ENCODE assay signal across 25 cellular contexts in genomic region chr6:5659467-5659866, GRCh38.
"Had no signal": no experiment of that assay in that cellular context is flagged by ENCODE, and none has a peak within 500 bp of the region (broad histone marks: within the 10 kb centered on the region; RNA-seq: fewer than 3 reads in every experiment).

No MANE protein-coding gene starts in this region.

- H3K4me3 ChIP-seq: ascending aorta had no signal

- H3K27ac ChIP-seq: ascending aorta had no signal

- FAIRE-seq: colon, frontal cortex had no signal

- H3K4me3 Mint-ChIP-seq: activated CD4-positive, alpha-beta memory T cell treated with anti-CD3 and anti-CD28 coated beads for 36 hours; activated CD4-positive, alpha-beta T cell treated with anti-CD3 and anti-CD28 coated beads for 36 hours; activated CD4-positive, alpha-beta T cell treated with anti-CD3 and anti-CD28 coated beads, Interleukin-2, amount 10 ng/mL, durations not matched to agents 24 days and 14 days; activated CD8-positive, alpha-beta memory T cell treated with anti-CD3 and anti-CD28 coated beads, Interleukin-2, amount 10 ng/mL, durations not matched to agents 7 days and 5 days; activated CD8-positive, alpha-beta T cell treated with anti-CD3 and anti-CD28 coated beads, Interleukin-2, amount 10 ng/mL, durations not matched to agents 7 days and 5 days; activated naive CD4-positive, alpha-beta T cell treated with anti-CD3 and anti-CD28 coated beads for 36 hours; activated naive CD4-positive, alpha-beta T cell treated with anti-CD3 and anti-CD28 coated beads, Interleukin-2, amount 50 U/mL, for 24 hours; activated naive CD8-positive, alpha-beta T cell treated with anti-CD3 and anti-CD28 coated beads for 36 hours; activated naive CD8-positive, alpha-beta T cell treated with anti-CD3 and anti-CD28 coated beads, Interleukin-2, amount 50 U/mL, for 24 hours; activated T-helper 1 cell treated with anti-CD3 and anti-CD28 coated beads, Interleukin-12 subunit alpha, Interleukin-12 subunit beta, Interleukin-2, Interleukin-4 antibody, amounts not matched to agents 30 ng/mL and 10 ng/mL and 1 ng/mL, durations not matched to agents 14 hours and 24 hours and 36 hours had no signal

- H3K27ac Mint-ChIP-seq: activated CD4-positive, alpha-beta memory T cell treated with anti-CD3 and anti-CD28 coated beads for 36 hours; activated CD4-positive, alpha-beta T cell treated with anti-CD3 and anti-CD28 coated beads for 36 hours; activated CD4-positive, alpha-beta T cell treated with anti-CD3 and anti-CD28 coated beads, Interleukin-2, amount 10 ng/mL, durations not matched to agents 24 days and 14 days; activated CD8-positive, alpha-beta memory T cell treated with anti-CD3 and anti-CD28 coated beads, Interleukin-2, amount 10 ng/mL, durations not matched to agents 7 days and 5 days; activated CD8-positive, alpha-beta T cell treated with anti-CD3 and anti-CD28 coated beads, Interleukin-2, amount 10 ng/mL, durations not matched to agents 7 days and 5 days; activated naive CD4-positive, alpha-beta T cell treated with anti-CD3 and anti-CD28 coated beads for 36 hours; activated naive CD4-positive, alpha-beta T cell treated with anti-CD3 and anti-CD28 coated beads, Interleukin-2, amount 50 U/mL, for 24 hours; activated naive CD8-positive, alpha-beta T cell treated with anti-CD3 and anti-CD28 coated beads for 36 hours; activated naive CD8-positive, alpha-beta T cell treated with anti-CD3 and anti-CD28 coated beads, Interleukin-2, amount 50 U/mL, for 24 hours; activated T-helper 1 cell treated with anti-CD3 and anti-CD28 coated beads, Interleukin-12 subunit alpha, Interleukin-12 subunit beta, Interleukin-2, Interleukin-4 antibody, amounts not matched to agents 30 ng/mL and 10 ng/mL and 1 ng/mL, durations not matched to agents 14 hours and 24 hours and 36 hours; activated T-helper 2 cell treated with anti-CD3 and anti-CD28 coated beads, Interferon-gamma antibody, Interleukin-2, Interleukin-4, amounts not matched to agents 10 μg/mL and 5 μg/mL and 100 μg/mL, durations not matched to agents 14 hours and 24 hours and 36 hours had no signal

- H3K9me3 Mint-ChIP-seq: activated CD4-positive, alpha-beta memory T cell treated with anti-CD3 and anti-CD28 coated beads for 36 hours; activated naive CD4-positive, alpha-beta T cell treated with anti-CD3 and anti-CD28 coated beads for 36 hours; activated naive CD8-positive, alpha-beta T cell treated with anti-CD3 and anti-CD28 coated beads for 36 hours; activated naive CD8-positive, alpha-beta T cell treated with anti-CD3 and anti-CD28 coated beads, Interleukin-2, amount 50 U/mL, for 24 hours; activated T-helper 1 cell treated with anti-CD3 and anti-CD28 coated beads, Interleukin-12 subunit alpha, Interleukin-12 subunit beta, Interleukin-2, Interleukin-4 antibody, amounts not matched to agents 30 ng/mL and 10 ng/mL and 1 ng/mL, durations not matched to agents 14 hours and 24 hours and 36 hours; activated T-helper 2 cell treated with anti-CD3 and anti-CD28 coated beads, Interferon-gamma antibody, Interleukin-2, Interleukin-4, amounts not matched to agents 10 μg/mL and 5 μg/mL and 100 μg/mL, durations not matched to agents 14 hours and 24 hours and 36 hours had no signal

- H3K36me3 ChIP-seq: ascending aorta had no signal

- H3K27me3 Mint-ChIP-seq: activated CD4-positive, alpha-beta memory T cell treated with anti-CD3 and anti-CD28 coated beads for 36 hours; activated CD4-positive, alpha-beta T cell treated with anti-CD3 and anti-CD28 coated beads for 36 hours; activated CD4-positive, alpha-beta T cell treated with anti-CD3 and anti-CD28 coated beads, Interleukin-2, amount 10 ng/mL, durations not matched to agents 24 days and 14 days; activated CD8-positive, alpha-beta memory T cell treated with anti-CD3 and anti-CD28 coated beads, Interleukin-2, amount 10 ng/mL, durations not matched to agents 7 days and 5 days; activated naive CD4-positive, alpha-beta T cell treated with anti-CD3 and anti-CD28 coated beads, Interleukin-2, amount 50 U/mL, for 24 hours; activated naive CD8-positive, alpha-beta T cell treated with anti-CD3 and anti-CD28 coated beads for 36 hours; activated naive CD8-positive, alpha-beta T cell treated with anti-CD3 and anti-CD28 coated beads, Interleukin-2, amount 50 U/mL, for 24 hours had no signal

- H3K27me3 ChIP-seq: ascending aorta had no signal

- H3K4me1 ChIP-seq: ascending aorta had no signal

- DNase-seq: activated CD4-positive, alpha-beta memory T cell treated with anti-CD3 and anti-CD28 coated beads for 36 hours; activated CD4-positive, alpha-beta T cell treated with anti-CD3 and anti-CD28 coated beads for 36 hours; activated CD4-positive, alpha-beta T cell treated with anti-CD3 and anti-CD28 coated beads, Interleukin-2, amount 10 ng/mL, durations not matched to agents 24 days and 14 days; activated CD4-positive, CD25-positive, alpha-beta regulatory T cell; activated CD4-positive, CD25-positive, alpha-beta regulatory T cell treated with anti-CD3 and anti-CD28 coated beads, Interleukin-2, amount 50 U/mL, for 72 hours; activated CD8-positive, alpha-beta memory T cell treated with anti-CD3 and anti-CD28 coated beads, Interleukin-2, amount 10 ng/mL, durations not matched to agents 7 days and 5 days; activated CD8-positive, alpha-beta memory T cell treated with anti-CD3 and anti-CD28 coated beads, Interleukin-2, amount 50 U/mL, for 4 hours; activated CD8-positive, alpha-beta T cell treated with anti-CD3 and anti-CD28 coated beads, Interleukin-2, amount 10 ng/mL, durations not matched to agents 7 days and 5 days; activated effector memory CD4-positive, alpha-beta T cell treated with anti-CD3 and anti-CD28 coated beads, Interleukin-2, amount 50 U/mL, for 16 hours; activated naive CD4-positive, alpha-beta T cell treated with anti-CD3 and anti-CD28 coated beads for 36 hours; activated naive CD8-positive, alpha-beta T cell treated with anti-CD3 and anti-CD28 coated beads for 36 hours; activated naive CD8-positive, alpha-beta T cell treated with anti-CD3 and anti-CD28 coated beads, Interleukin-2, amount 50 U/mL, for 24 hours; activated T-cell treated with anti-CD3 and anti-CD28 coated beads, Interleukin-2, amount 50 U/mL, for 1 hour; activated T-cell treated with anti-CD3 and anti-CD28 coated beads, Interleukin-2, amount 50 U/mL, for 48 hours; caudate nucleus; cortex of kidney; effector CD8-positive, alpha-beta T cell; head of caudate nucleus; T-helper 2 cell had no signal

- H3K9me3 ChIP-seq: ascending aorta had no signal

- H3K4me1 Mint-ChIP-seq: activated CD8-positive, alpha-beta memory T cell treated with anti-CD3 and anti-CD28 coated beads, Interleukin-2, amount 10 ng/mL, durations not matched to agents 7 days and 5 days had no signal
